21 cellular contexts compared by ENCODE assay signal in genomic region chr2:241048949-241049343, GRCh38.
"Had no signal": no experiment of that assay in that cellular context is flagged by ENCODE, and none has a peak within 500 bp of the region (broad histone marks: within the 10 kb centered on the region; RNA-seq: fewer than 3 reads in every experiment).

No MANE protein-coding gene starts in this region.

- H3K4me1 ChIP-seq: right lobe of liver, suprapubic skin, thyroid gland, uterus had no signal

- H3K4me3 Mint-ChIP-seq: immature natural killer cell; naive thymus-derived CD8-positive, alpha-beta T cell; nephron progenitor cell; stimulated activated naive CD8-positive, alpha-beta T cell treated with anti-CD3 and anti-CD28 coated beads, Interleukin-15, amount 100 ng/mL, for 72 hours had no signal

- H3K27ac ChIP-seq: dorsolateral prefrontal cortex, ovary, right lobe of liver, suprapubic skin, thyroid gland, uterus had no signal

- H3K9me3 Mint-ChIP-seq: immature natural killer cell; stimulated activated naive CD8-positive, alpha-beta T cell treated with anti-CD3 and anti-CD28 coated beads, Interleukin-15, amount 100 ng/mL, for 72 hours had no signal

- H3K27me3 ChIP-seq: dorsolateral prefrontal cortex, ovary, right lobe of liver, suprapubic skin, thyroid gland, uterus had no signal

- H3K27me3 Mint-ChIP-seq: naive thymus-derived CD8-positive, alpha-beta T cell; stimulated activated naive CD8-positive, alpha-beta T cell treated with anti-CD3 and anti-CD28 coated beads, Interleukin-15, amount 100 ng/mL, for 72 hours had no signal

- H3K4me2 ChIP-seq: smooth muscle cell had no signal

- DNase-seq: effector CD4-positive, alpha-beta T cell; hypothalamus; immature natural killer cell; mammary epithelial cell; naive thymus-derived CD8-positive, alpha-beta T cell; nephron progenitor cell; nucleus accumbens; stimulated activated CD4-positive, alpha-beta T cell treated with anti-CD3 and anti-CD28 coated beads, Interleukin-12 subunit alpha, Interleukin-12 subunit beta, amount 100 ng/mL, for 4 hours; stimulated activated CD4-positive, alpha-beta T cell treated with anti-CD3 and anti-CD28 coated beads, Interleukin-1b, Interleukin-23, amount 100 ng/mL, for 48 hours; stimulated activated CD4-positive, alpha-beta T cell treated with anti-CD3 and anti-CD28 coated beads, Interleukin-4, amount 100 ng/mL, for 1 hour; stimulated activated CD8-positive, alpha-beta memory T cell treated with anti-CD3 and anti-CD28 coated beads, Interleukin-4, amount 100 ng/mL, for 48 hours; stimulated activated naive CD4-positive, alpha-beta T cell; stimulated activated naive CD8-positive, alpha-beta T cell treated with anti-CD3 and anti-CD28 coated beads, Interleukin-15, amount 100 ng/mL, for 72 hours; thyroid gland; trophoblast cell; uterus had no signal

- H3K27ac Mint-ChIP-seq: immature natural killer cell; naive thymus-derived CD8-positive, alpha-beta T cell; nephron progenitor cell; stimulated activated naive CD8-positive, alpha-beta T cell treated with anti-CD3 and anti-CD28 coated beads, Interleukin-15, amount 100 ng/mL, for 72 hours had no signal

- H3K36me3 Mint-ChIP-seq: immature natural killer cell had no signal

- H3K4me1 Mint-ChIP-seq: immature natural killer cell, nephron progenitor cell had no signal

- H3K4me3 ChIP-seq: dorsolateral prefrontal cortex, ovary, right lobe of liver, smooth muscle cell, suprapubic skin, thyroid gland, uterus had no signal

- ATAC-seq: naive thymus-derived CD8-positive, alpha-beta T cell; right lobe of liver; stimulated activated naive CD8-positive, alpha-beta T cell treated with anti-CD3 and anti-CD28 coated beads, Interleukin-15, amount 100 ng/mL, for 72 hours had no signal

- H3K9me3 ChIP-seq: ovary, right lobe of liver, suprapubic skin, thyroid gland had no signal

- H3K36me3 ChIP-seq: ovary, uterus had no signal
